Comparison of ENCODE assay signal across 1 cellular context in the genomic region with DNA sequence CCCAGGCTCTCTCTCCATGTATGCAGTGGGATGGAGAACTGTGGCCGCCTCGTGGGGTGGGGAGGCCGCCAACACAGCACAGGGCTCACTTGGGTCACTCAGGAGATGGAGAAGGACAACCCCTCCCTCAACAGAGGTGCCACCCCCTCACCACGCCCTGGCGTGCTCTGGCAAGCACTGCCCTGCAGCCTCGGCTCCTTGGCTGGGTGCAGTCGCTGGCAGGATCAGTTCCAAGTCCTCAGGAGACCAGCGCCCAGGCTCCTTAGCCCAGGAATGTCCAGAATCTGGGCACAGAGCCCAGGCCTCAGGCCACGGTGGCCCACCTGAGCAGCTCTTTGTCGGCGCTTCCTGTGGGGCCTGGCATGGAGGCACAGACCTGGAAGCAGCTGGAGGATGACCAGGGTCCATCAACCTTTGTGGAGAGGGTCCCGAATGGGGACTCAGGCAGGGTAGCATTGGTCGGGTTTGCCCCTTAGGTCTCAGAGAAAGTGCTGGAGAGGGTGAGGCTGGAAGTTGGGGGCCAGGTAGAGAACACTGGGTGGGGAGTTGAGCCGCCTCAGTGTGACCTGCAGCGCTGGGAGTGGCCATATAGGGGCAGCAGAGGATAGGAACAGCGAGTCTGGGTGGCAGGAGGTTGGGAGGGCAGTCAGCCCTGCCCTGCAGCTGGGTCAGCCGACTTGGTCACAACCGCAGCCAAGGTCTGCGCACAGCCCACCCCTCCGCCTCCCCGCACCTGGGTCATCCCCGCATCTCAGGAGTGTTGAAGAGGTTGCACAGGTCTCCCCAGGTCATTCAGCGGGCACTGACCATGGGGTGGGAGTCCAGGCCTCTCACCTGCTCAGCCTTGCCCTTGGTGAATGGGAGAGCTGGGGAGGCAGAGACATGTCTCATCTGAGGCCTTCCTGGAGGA.
A peak's percentile ranks its signal among the peaks of the same experiment; 100 is the strongest.
TF ChIP-seq lines count a peak whose summit lies in the region.

No MANE protein-coding gene starts in this region.

TF ChIP-seq in HepG2, 621 proteins besides CTCF, POLR2A, EP300 and RAD21 (continued from another document and continues in another):
- TF ChIP-seq CSRNP1 (CRISPR knock-in tag; IDR thresholded peaks at IDR 0.05) (no peak), ZNF235 (CRISPR knock-in tag; IDR thresholded peaks at IDR 0.05; ENCODE audit: borderline replicate concordance) (no peak), XRCC5 (optimal IDR thresholded peaks at IDR 0.05; ENCODE audit: low read length) (peak; percentile 67), FOXK1 (CRISPR knock-in tag; IDR thresholded peaks at IDR 0.05; ENCODE audit: borderline replicate concordance, low read depth) (no peak), ZBTB20 (CRISPR knock-in tag; IDR thresholded peaks at IDR 0.05; ENCODE audit: borderline replicate concordance, low read depth) (no peak), RFX5 (IDR thresholded peaks at IDR 0.05; ENCODE audit: low read depth, low read length) (no peak), MED1 (CRISPR knock-in tag; IDR thresholded peaks at IDR 0.05) (0 out of 2 replicates have a peak, but pooled peaks have one; percentile 17), ZBTB1 (CRISPR knock-in tag; IDR thresholded peaks at IDR 0.05; ENCODE audit: borderline replicate concordance) (no peak), JUNB (CRISPR knock-in tag; IDR thresholded peaks at IDR 0.05; ENCODE audit: borderline replicate concordance) (no peak), ZNF567 (CRISPR knock-in tag; IDR thresholded peaks at IDR 0.05; ENCODE audit: borderline replicate concordance) (0 out of 2 replicates have a peak, but pooled peaks have one; percentile 57), CHD4 (IDR thresholded peaks at IDR 0.05; ENCODE audit: borderline replicate concordance, low read length) (no peak), MXD4 (CRISPR knock-in tag; IDR thresholded peaks at IDR 0.05) (0 out of 2 replicates have a peak, but pooled peaks have one; percentile 50), ZBTB7B (CRISPR knock-in tag; IDR thresholded peaks at IDR 0.05) (no peak), TFDP2 (CRISPR knock-in tag; IDR thresholded peaks at IDR 0.05) (no peak), GTF2F1 (IDR thresholded peaks at IDR 0.05; ENCODE audit: low read length) (no peak), CBX5 (CRISPR knock-in tag; IDR thresholded peaks at IDR 0.05; ENCODE audit: borderline replicate concordance) (no peak), EZH2 (conservative IDR thresholded peaks at IDR 0.05; ENCODE audit: low read depth, low read length) (no peak), AGO1 (IDR thresholded peaks at IDR 0.05; ENCODE audit: low read depth, low read length, poor library complexity, severe bottlenecking) (no peak), ZFP37 (CRISPR knock-in tag; IDR thresholded peaks at IDR 0.05; ENCODE audit: borderline replicate concordance) (0 out of 2 replicates have a peak, but pooled peaks have one; percentile 34), PATZ1 (CRISPR knock-in tag; IDR thresholded peaks at IDR 0.05) (peak; percentile 38; the same call in 1 of the 2 replicates), ARNTL (CRISPR knock-in tag; IDR thresholded peaks at IDR 0.05) (no peak), PAXIP1 (CRISPR knock-in tag; conservative IDR thresholded peaks at IDR 0.05) (no peak), ZFX (CRISPR knock-in tag; IDR thresholded peaks at IDR 0.05; ENCODE audit: low read depth) (peak; percentile 58), ZBTB38 (CRISPR knock-in tag; IDR thresholded peaks at IDR 0.05) (no peak), TRIM24 (CRISPR knock-in tag; IDR thresholded peaks at IDR 0.05) (no peak), TAF15 (IDR thresholded peaks at IDR 0.05; ENCODE audit: low read depth, low read length, poor library complexity, severe bottlenecking) (no peak), FOXM1 (CRISPR knock-in tag; IDR thresholded peaks at IDR 0.05) (no peak), ZNF230 (CRISPR knock-in tag; IDR thresholded peaks at IDR 0.05) (no peak), ZNF451 (CRISPR knock-in tag; IDR thresholded peaks at IDR 0.05) (0 out of 2 replicates have a peak, but pooled peaks have one; percentile 53), ZNF331 (CRISPR knock-in tag; IDR thresholded peaks at IDR 0.05) (0 out of 2 replicates have a peak, but pooled peaks have one; percentile 42), ZNF10 (CRISPR knock-in tag; IDR thresholded peaks at IDR 0.05; ENCODE audit: borderline replicate concordance, low read depth) (no peak), HNRNPL (IDR thresholded peaks at IDR 0.05; ENCODE audit: low read depth, low read length) (peak; percentile 72; the same call in 1 of the 2 replicates)
- TF ChIP-seq, protein P1, sequence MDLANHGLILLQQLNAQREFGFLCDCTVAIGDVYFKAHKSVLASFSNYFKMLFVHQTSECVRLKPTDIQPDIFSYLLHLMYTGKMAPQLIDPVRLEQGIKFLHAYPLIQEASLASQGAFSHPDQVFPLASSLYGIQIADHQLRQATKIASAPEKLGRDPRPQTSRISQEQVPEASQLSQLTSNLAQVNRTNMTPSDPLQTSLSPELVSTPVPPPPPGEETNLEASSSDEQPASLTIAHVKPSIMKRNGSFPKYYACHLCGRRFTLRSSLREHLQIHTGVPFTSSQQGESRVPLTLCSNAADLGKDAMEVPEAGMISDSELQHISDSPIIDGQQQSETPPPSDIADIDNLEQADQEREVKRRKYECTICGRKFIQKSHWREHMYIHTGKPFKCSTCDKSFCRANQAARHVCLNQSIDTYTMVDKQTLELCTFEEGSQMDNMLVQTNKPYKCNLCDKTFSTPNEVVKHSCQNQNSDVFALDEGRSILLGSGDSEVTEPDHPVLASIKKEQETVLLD (CRISPR knock-in tag; IDR thresholded peaks at IDR 0.05; ENCODE audit: low read depth): no peak
- TF ChIP-seq, protein P2, sequence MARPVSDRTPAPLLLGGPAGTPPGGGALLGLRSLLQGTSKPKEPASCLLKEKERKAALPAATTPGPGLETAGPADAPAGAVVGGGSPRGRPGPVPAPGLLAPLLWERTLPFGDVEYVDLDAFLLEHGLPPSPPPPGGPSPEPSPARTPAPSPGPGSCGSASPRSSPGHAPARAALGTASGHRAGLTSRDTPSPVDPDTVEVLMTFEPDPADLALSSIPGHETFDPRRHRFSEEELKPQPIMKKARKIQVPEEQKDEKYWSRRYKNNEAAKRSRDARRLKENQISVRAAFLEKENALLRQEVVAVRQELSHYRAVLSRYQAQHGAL (CRISPR knock-in tag; IDR thresholded peaks at IDR 0.05; ENCODE audit: not compliant biosample characterization): no peak
- TF ChIP-seq, protein P3, sequence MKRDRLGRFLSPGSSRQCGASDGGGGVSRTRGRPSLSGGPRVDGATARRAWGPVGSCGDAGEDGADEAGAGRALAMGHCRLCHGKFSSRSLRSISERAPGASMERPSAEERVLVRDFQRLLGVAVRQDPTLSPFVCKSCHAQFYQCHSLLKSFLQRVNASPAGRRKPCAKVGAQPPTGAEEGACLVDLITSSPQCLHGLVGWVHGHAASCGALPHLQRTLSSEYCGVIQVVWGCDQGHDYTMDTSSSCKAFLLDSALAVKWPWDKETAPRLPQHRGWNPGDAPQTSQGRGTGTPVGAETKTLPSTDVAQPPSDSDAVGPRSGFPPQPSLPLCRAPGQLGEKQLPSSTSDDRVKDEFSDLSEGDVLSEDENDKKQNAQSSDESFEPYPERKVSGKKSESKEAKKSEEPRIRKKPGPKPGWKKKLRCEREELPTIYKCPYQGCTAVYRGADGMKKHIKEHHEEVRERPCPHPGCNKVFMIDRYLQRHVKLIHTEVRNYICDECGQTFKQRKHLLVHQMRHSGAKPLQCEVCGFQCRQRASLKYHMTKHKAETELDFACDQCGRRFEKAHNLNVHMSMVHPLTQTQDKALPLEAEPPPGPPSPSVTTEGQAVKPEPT (CRISPR knock-in tag; IDR thresholded peaks at IDR 0.05; ENCODE audit: low read depth): no peak
- TF ChIP-seq, protein P4, sequence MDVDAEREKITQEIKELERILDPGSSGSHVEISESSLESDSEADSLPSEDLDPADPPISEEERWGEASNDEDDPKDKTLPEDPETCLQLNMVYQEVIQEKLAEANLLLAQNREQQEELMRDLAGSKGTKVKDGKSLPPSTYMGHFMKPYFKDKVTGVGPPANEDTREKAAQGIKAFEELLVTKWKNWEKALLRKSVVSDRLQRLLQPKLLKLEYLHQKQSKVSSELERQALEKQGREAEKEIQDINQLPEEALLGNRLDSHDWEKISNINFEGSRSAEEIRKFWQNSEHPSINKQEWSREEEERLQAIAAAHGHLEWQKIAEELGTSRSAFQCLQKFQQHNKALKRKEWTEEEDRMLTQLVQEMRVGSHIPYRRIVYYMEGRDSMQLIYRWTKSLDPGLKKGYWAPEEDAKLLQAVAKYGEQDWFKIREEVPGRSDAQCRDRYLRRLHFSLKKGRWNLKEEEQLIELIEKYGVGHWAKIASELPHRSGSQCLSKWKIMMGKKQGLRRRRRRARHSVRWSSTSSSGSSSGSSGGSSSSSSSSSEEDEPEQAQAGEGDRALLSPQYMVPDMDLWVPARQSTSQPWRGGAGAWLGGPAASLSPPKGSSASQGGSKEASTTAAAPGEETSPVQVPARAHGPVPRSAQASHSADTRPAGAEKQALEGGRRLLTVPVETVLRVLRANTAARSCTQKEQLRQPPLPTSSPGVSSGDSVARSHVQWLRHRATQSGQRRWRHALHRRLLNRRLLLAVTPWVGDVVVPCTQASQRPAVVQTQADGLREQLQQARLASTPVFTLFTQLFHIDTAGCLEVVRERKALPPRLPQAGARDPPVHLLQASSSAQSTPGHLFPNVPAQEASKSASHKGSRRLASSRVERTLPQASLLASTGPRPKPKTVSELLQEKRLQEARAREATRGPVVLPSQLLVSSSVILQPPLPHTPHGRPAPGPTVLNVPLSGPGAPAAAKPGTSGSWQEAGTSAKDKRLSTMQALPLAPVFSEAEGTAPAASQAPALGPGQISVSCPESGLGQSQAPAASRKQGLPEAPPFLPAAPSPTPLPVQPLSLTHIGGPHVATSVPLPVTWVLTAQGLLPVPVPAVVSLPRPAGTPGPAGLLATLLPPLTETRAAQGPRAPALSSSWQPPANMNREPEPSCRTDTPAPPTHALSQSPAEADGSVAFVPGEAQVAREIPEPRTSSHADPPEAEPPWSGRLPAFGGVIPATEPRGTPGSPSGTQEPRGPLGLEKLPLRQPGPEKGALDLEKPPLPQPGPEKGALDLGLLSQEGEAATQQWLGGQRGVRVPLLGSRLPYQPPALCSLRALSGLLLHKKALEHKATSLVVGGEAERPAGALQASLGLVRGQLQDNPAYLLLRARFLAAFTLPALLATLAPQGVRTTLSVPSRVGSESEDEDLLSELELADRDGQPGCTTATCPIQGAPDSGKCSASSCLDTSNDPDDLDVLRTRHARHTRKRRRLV (CRISPR knock-in tag; IDR thresholded peaks at IDR 0.05): no peak
- TF ChIP-seq, protein P5, sequence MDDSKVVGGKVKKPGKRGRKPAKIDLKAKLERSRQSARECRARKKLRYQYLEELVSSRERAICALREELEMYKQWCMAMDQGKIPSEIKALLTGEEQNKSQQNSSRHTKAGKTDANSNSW (CRISPR knock-in tag; IDR thresholded peaks at IDR 0.05; ENCODE audit: borderline replicate concordance): no peak
